In genomic region chr16:4936991-4937781, GRCh38 we compare ENCODE assay signal across 8 cellular contexts. TPM values are rescaled to one million over a fixed set of nuclear protein-coding genes. Genes with fewer than 3 reads are reported as not detected.
DNase-seq lines count a peak whose midpoint lies in the region; ATAC-seq and TF ChIP-seq lines count a peak whose summit lies in the region.

A gene with protein sequence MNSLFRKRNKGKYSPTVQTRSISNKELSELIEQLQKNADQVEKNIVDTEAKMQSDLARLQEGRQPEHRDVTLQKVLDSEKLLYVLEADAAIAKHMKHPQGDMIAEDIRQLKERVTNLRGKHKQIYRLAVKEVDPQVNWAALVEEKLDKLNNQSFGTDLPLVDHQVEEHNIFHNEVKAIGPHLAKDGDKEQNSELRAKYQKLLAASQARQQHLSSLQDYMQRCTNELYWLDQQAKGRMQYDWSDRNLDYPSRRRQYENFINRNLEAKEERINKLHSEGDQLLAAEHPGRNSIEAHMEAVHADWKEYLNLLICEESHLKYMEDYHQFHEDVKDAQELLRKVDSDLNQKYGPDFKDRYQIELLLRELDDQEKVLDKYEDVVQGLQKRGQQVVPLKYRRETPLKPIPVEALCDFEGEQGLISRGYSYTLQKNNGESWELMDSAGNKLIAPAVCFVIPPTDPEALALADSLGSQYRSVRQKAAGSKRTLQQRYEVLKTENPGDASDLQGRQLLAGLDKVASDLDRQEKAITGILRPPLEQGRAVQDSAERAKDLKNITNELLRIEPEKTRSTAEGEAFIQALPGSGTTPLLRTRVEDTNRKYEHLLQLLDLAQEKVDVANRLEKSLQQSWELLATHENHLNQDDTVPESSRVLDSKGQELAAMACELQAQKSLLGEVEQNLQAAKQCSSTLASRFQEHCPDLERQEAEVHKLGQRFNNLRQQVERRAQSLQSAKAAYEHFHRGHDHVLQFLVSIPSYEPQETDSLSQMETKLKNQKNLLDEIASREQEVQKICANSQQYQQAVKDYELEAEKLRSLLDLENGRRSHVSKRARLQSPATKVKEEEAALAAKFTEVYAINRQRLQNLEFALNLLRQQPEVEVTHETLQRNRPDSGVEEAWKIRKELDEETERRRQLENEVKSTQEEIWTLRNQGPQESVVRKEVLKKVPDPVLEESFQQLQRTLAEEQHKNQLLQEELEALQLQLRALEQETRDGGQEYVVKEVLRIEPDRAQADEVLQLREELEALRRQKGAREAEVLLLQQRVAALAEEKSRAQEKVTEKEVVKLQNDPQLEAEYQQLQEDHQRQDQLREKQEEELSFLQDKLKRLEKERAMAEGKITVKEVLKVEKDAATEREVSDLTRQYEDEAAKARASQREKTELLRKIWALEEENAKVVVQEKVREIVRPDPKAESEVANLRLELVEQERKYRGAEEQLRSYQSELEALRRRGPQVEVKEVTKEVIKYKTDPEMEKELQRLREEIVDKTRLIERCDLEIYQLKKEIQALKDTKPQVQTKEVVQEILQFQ (N-terminal part only) (minus strand): TSS chr16:4937148. CDS start chr16:4937045, 103 bp downstream.

- H3K4me3 Mint-ChIP-seq in GM23338 (peak within 1 kb of the TSS; percentile 84), neural crest cell (peak within 1 kb of the TSS; percentile 73)

- H3K9me3 Mint-ChIP-seq in GM23338 (no peaks in the 10 kb centered on the region; the same call in 2 of the 3 replicates), neural crest cell (no peaks in the 10 kb centered on the region)

- peak; percentile 92 for DNase-seq in ACHN
- DNase-seq in GM23338 (ENCODE audit: low spot score), result peak; percentile 98
- DNase-seq in SW480 (ENCODE audit: low spot score), result peak; percentile 90
- DNase-seq in fibroblast of mammary gland (ENCODE audit: low read depth), result no peak
- DNase-seq in neural crest cell (ENCODE audit: low read depth, low spot score), result no peak
- no peak for DNase-seq in cortex of kidney (lab: John Stamatoyannopoulos, UW)

- H3K4me1 Mint-ChIP-seq in GM23338 (peaks cover 15% of the 10 kb centered on the region), neural crest cell (peaks cover 4% of the 10 kb centered on the region)

- peaks cover 12% of the 10 kb centered on the region; the same call in 1 of the 2 replicates for H3F3A ChIP-seq in GM23338 (replicated peaks; ENCODE audit: low read depth)

- H4K20me1 ChIP-seq in GM23338 (replicated peaks; ENCODE audit: insufficient read depth), result no peaks in the 10 kb centered on the region; the same call in 1 of the 2 replicates

- ATAC-seq in GM23338 (peak; percentile 86), GM21367 (IDR thresholded peaks at IDR 0.05; ENCODE audit: unreplicated experiment) (no peak), HG03097 (IDR thresholded peaks at IDR 0.05; ENCODE audit: low FRiP score, unreplicated experiment) (no peak)

- no peak within 1 kb of the TSS for H3K27ac Mint-ChIP-seq in GM23338
- no peak within 1 kb of the TSS for H3K27ac Mint-ChIP-seq in neural crest cell (ENCODE audit: unreplicated experiment)

- H3K36me3 ChIP-seq in GM23338 (ENCODE audit: insufficient read depth), result no peaks in the 10 kb centered on the region; the same call in 1 of the 2 replicates

- H3K79me2 ChIP-seq in GM23338 (replicated peaks; ENCODE audit: insufficient read depth), result 0 out of 2 replicates have a peak, but pooled peaks cover 3% of the 10 kb centered on the region

- H3K9me2 ChIP-seq in GM23338 (ENCODE audit: insufficient read depth), result no peaks in the 10 kb centered on the region

- H2AFZ ChIP-seq in GM23338, result peak within 1 kb of the TSS; percentile 100

- H3K4me3 ChIP-seq in GM23338 (peak within 1 kb of the TSS; percentile 96), fibroblast of mammary gland (ENCODE audit: control insufficient read depth, low read depth, low read length) (peak within 1 kb of the TSS; percentile 45)

- H3K36me3 Mint-ChIP-seq in GM23338 (ENCODE audit: low read depth) (no peaks in the 10 kb centered on the region; the same call in 2 of the 3 replicates), neural crest cell (ENCODE audit: low read depth) (no peaks in the 10 kb centered on the region)

- peaks cover 11% of the 10 kb centered on the region; the same call in 1 of the 2 replicates for H3K4me1 ChIP-seq in GM23338 (ENCODE audit: insufficient read depth)

- in situ Hi-C loops in ACHN (cut with HindIII; ENCODE audit: low pct_ligation_motif_present, low pct_unique_long_range_greater_than_20kb, low sequenced_read_pairs), result no loop called here

- peaks cover 14% of the 10 kb centered on the region for H3K27me3 Mint-ChIP-seq in GM23338 (ENCODE audit: insufficient read depth, low read depth, poor library complexity)
- peaks cover 65% of the 10 kb centered on the region for H3K27me3 Mint-ChIP-seq in neural crest cell (ENCODE audit: low read depth)

- TF ChIP-seq CTCF in GM23338 (conservative IDR thresholded peaks at IDR 0.05; ENCODE audit: low read depth in 2 of 2), result no peak
- TF ChIP-seq CTCF in fibroblast of mammary gland (conservative IDR thresholded peaks at IDR 0.05; ENCODE audit: control insufficient read depth, insufficient read depth, low read depth, low read length), result no peak
- TF ChIP-seq CTCF in neural crest cell (conservative IDR thresholded peaks at IDR 0.05), result no peak

- H3K27me3 ChIP-seq in GM23338 (ENCODE audit: insufficient read depth), result no peaks in the 10 kb centered on the region

- H3K27ac ChIP-seq in GM23338 (ENCODE audit: low read depth), result peak within 1 kb of the TSS; percentile 90

- peak within 1 kb of the TSS; percentile 97 for H3K4me2 ChIP-seq in GM23338

TF ChIP-seq in GM23338, 12 proteins besides CTCF, POLR2A, EP300 and RAD21 (continues in another document):
- TF ChIP-seq POLR2AphosphoS5 (IDR thresholded peaks at IDR 0.05; ENCODE audit: low read depth) (peak; percentile 56), ZNF331 (CRISPR knock-in tag; IDR thresholded peaks at IDR 0.05; ENCODE audit: low read depth) (no peak), CREB1 (CRISPR knock-in tag; IDR thresholded peaks at IDR 0.05; ENCODE audit: low read depth) (no peak), STAT1 (IDR thresholded peaks at IDR 0.05; ENCODE audit: unreplicated experiment) (no peak), EZH2 (IDR thresholded peaks at IDR 0.05; ENCODE audit: low read depth, unreplicated experiment) (no peak), NANOG (IDR thresholded peaks at IDR 0.05; ENCODE audit: borderline replicate concordance) (no peak), ZNF114 (CRISPR knock-in tag; IDR thresholded peaks at IDR 0.05) (no peak)
- TF ChIP-seq, protein P1, sequence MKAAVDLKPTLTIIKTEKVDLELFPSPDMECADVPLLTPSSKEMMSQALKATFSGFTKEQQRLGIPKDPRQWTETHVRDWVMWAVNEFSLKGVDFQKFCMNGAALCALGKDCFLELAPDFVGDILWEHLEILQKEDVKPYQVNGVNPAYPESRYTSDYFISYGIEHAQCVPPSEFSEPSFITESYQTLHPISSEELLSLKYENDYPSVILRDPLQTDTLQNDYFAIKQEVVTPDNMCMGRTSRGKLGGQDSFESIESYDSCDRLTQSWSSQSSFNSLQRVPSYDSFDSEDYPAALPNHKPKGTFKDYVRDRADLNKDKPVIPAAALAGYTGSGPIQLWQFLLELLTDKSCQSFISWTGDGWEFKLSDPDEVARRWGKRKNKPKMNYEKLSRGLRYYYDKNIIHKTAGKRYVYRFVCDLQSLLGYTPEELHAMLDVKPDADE (IDR thresholded peaks at IDR 0.05), result no peak

RNA-seq across cellular contexts. Expression of the gene that starts here (rescaled TPM):
- 26.1 and 31.7 TPM in 2 replicates for total RNA-seq in GM23338 (2014; rRNA removed; shearing (Covaris generic))
- 9.4 and 10.6 TPM in 2 replicates for polyA plus RNA-seq in GM23338 (2016; fragmentation: Nextera tagmentation; extraction: Ambion mirVana)
- 0.16 and 0.26 TPM in 2 replicates for total RNA-seq in neural crest cell

Comparison
In these comparisons a context has a peak if more than half of its experiments do, and no peak if none do; other contexts are left out.
1. RNA of the gene that starts here (total RNA-seq): 26.1 to 31.7 TPM in GM23338; 0.16 to 0.26 TPM in neural crest cell; every median in the first group is over 10 times any median in the second.
2. DNase-seq: peak in ACHN (single experiment), GM23338 (single experiment) and SW480 (single experiment); none in fibroblast of mammary gland (single experiment), neural crest cell (single experiment) and cortex of kidney (single experiment).